Comparison of ENCODE assay signal across 10 cellular contexts in the genomic region with DNA sequence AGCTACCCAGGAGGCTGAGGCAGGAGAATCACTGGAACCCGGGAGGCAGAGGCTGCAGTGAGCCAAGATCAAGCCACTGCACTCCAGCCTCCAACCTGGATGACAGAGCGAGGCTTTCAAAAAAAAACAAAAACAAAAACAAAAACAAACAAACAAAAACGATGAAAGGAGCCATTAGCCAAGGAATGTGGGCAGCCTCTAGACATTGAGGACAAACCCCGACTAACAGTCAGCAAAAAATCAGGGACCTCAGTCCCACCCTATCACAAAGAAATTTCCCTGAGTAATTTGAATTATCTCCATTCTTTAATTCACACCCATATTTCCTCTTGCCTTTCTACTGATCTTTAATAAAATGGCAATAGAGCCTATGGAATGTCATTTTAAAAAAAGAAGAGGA.
DNase-seq lines count a peak whose midpoint lies in the region; ATAC-seq and TF ChIP-seq lines count a peak whose summit lies in the region.
"Had no signal": no experiment of that assay in that cellular context is flagged by ENCODE, and none has a peak within 500 bp of the region (broad histone marks: within the 10 kb centered on the region; RNA-seq: fewer than 3 reads in every experiment).

No MANE protein-coding gene starts in this region.

- H3K4me3 ChIP-seq in PC-3 (ENCODE audit: low read length) (no peak overlapping the region), breast epithelium (no peak overlapping the region), trophoblast cell (ENCODE audit: low read depth, low read length) (no peak overlapping the region), aorta (ENCODE audit: low read length in 2 of 2) (no peak overlapping the region)

- no peaks in the 10 kb centered on the region; the same call in none of the 2 replicates for H3K36me3 ChIP-seq in PC-3 (ENCODE audit: low read depth, low read length)
- no peaks in the 10 kb centered on the region for H3K36me3 ChIP-seq in breast epithelium
- H3K36me3 ChIP-seq in trophoblast cell (ENCODE audit: control insufficient read depth in 1 of 2, insufficient read depth in 2 of 2, low read length in 2 of 2): peaks cover 0 to 3% of the 10 kb centered on the region in 2 experiments
- no peaks in the 10 kb centered on the region for H3K36me3 ChIP-seq in aorta (ENCODE audit: control insufficient read depth in 1 of 2, insufficient read depth in 2 of 2, low read length in 1 of 2)

- H3K9me3 ChIP-seq in PC-3 (ENCODE audit: low read length) (no peaks in the 10 kb centered on the region), breast epithelium (peaks cover 0 to 2% of the 10 kb centered on the region in 2 donors), trophoblast cell (ENCODE audit: insufficient read depth, low read depth, low read length) (no peaks in the 10 kb centered on the region), aorta (ENCODE audit: control insufficient read depth, low read length) (no peaks in the 10 kb centered on the region)

- H3K4me1 ChIP-seq in PC-3 (ENCODE audit: insufficient read depth, low read length) (peaks cover 47% of the 10 kb centered on the region), breast epithelium (no peaks in the 10 kb centered on the region), trophoblast cell (ENCODE audit: control insufficient read depth in 1 of 2, insufficient read depth in 2 of 2, low read length in 2 of 2) (peaks cover 3 to 8% of the 10 kb centered on the region in 2 experiments), aorta (ENCODE audit: control insufficient read depth in 1 of 2, insufficient read depth in 2 of 2, low read length in 2 of 2) (peaks cover 2 to 8% of the 10 kb centered on the region in 2 donors)

- peaks cover 9% of the 10 kb centered on the region for H3F3A ChIP-seq in PC-3 (ENCODE audit: low read length, unreplicated experiment)

- H4K12ac ChIP-seq in trophoblast cell (ENCODE audit: low read depth, low read length): no peak overlapping the region

- ATAC-seq in PC-3: no peak; the same call in 1 of the 2 replicates
- ATAC-seq in HG03139 (IDR thresholded peaks at IDR 0.05; ENCODE audit: unreplicated experiment): no peak
- no peak for ATAC-seq in aorta (ENCODE audit: low FRiP score)
- ATAC-seq in GM18867 (IDR thresholded peaks at IDR 0.05; ENCODE audit: unreplicated experiment): no peak

- H3K4me2 ChIP-seq in PC-3 (ENCODE audit: low read length) (peak overlapping the region; percentile 80), trophoblast cell (ENCODE audit: low read length) (no peak overlapping the region)

- intact Hi-C loops in PC-3 (cut with micrococcal nuclease): loop anchor here (2.0 kb wide), 1 partner anchor 18 kb away; no protein-coding TSS in a partner anchor
- intact Hi-C loops in breast epithelium (cut with DNase I; ENCODE audit: low total_unique reads): no loop called here
- intact Hi-C loops in aorta (cut with DNase I): loop anchor here in 1 of 2 donors (5.0 to 10.0 kb wide), 2 partner anchors 74 to 116 kb away; partner anchors contain the start of genes MBD2 and POLI

- CTCF ChIA-PET in PC-3 (lab: Charles Lee): interaction anchor here (0.5 to 0.6 kb wide), 2 partner anchors 121 to 241 kb away, joined by 3 to 4 read pairs; partner anchors contain the start of gene POLI

- no peak for TF ChIP-seq POLR2A in breast epithelium (IDR thresholded peaks at IDR 0.05)

- peak overlapping the region; percentile 79 for H4K91ac ChIP-seq in trophoblast cell (ENCODE audit: low read depth, low read length)

- no peak overlapping the region for H4K8ac ChIP-seq in trophoblast cell (ENCODE audit: low read depth, low read length)

- peak overlapping the region; percentile 41; the same call in 1 of the 2 replicates for H3K9ac ChIP-seq in PC-3 (ENCODE audit: low read length)
- H3K9ac ChIP-seq in trophoblast cell (ENCODE audit: low read length): no peak overlapping the region

- TF ChIP-seq CTCF in PC-3 (conservative IDR thresholded peaks at IDR 0.05; ENCODE audit: low read depth, low read length): no peak
- TF ChIP-seq CTCF in breast epithelium (IDR thresholded peaks at IDR 0.05): no peak

- H3K23ac ChIP-seq in trophoblast cell (ENCODE audit: low read length): no peak overlapping the region

- H3K79me2 ChIP-seq in PC-3 (ENCODE audit: low read length) (no peaks in the 10 kb centered on the region), trophoblast cell (ENCODE audit: control insufficient read depth, insufficient read depth, low read length, poor library complexity) (no peaks in the 10 kb centered on the region)

- H2BK5ac ChIP-seq in trophoblast cell (ENCODE audit: low read depth, low read length, poor library complexity): peak overlapping the region; percentile 73

- peak overlapping the region; percentile 56 for H2BK120ac ChIP-seq in trophoblast cell (ENCODE audit: insufficient read depth, low read length, poor library complexity)

- no peak overlapping the region for H2AK5ac ChIP-seq in trophoblast cell (ENCODE audit: low read length)

- no peak overlapping the region for H3K4ac ChIP-seq in trophoblast cell (ENCODE audit: low read depth, low read length)

- WGBS in trophoblast cell (ENCODE audit: extremely low coverage, insufficient coverage, insufficient read length): no CpG with 5 or more reads among the region's 4 CpGs
- 81 to 87% methylated on average over 4 of the region's 4 CpGs for WGBS in aorta, 2 donors

- POLR2A ChIA-PET in PC-3 (lab: Charles Lee; ENCODE audit: unreplicated experiment): no interaction called here

- H2AFZ ChIP-seq in PC-3 (ENCODE audit: low read length) (no peak overlapping the region), trophoblast cell (ENCODE audit: insufficient read depth, low read length, poor library complexity) (no peak overlapping the region)

- H4K20me1 ChIP-seq in PC-3 (ENCODE audit: low read length): no peaks in the 10 kb centered on the region

- H3K27ac ChIP-seq in PC-3 (ENCODE audit: low read length): peak overlapping the region; percentile 96
- H3K27ac ChIP-seq in breast epithelium: peak overlapping the region; percentile 1 to 56
- H3K27ac ChIP-seq in trophoblast cell (ENCODE audit: low read depth, low read length): peak overlapping the region; percentile 78
- peak overlapping the region in 1 of 2 donors; percentile 75 for H3K27ac ChIP-seq in aorta (ENCODE audit: low read depth in 1 of 2, low read length in 2 of 2)

- DNase-seq in ELF-1 (ENCODE audit: low read depth, low spot score): peak; percentile 18
- no peak for DNase-seq in PC-3
- no peak for DNase-seq in breast epithelium (ENCODE audit: low spot score in 2 of 2)
- no peak for DNase-seq in trophoblast cell
- no peak for DNase-seq in amniotic stem cell (lab: John Stamatoyannopoulos, UW)
- DNase-seq in aorta: no peak
- DNase-seq: NCI-H524 treated with DMSO at 0.1 percent for 48 hours, small intestine had no signal

- H3K27me3 ChIP-seq in PC-3 (ENCODE audit: low read length): no peaks in the 10 kb centered on the region
- no peaks in the 10 kb centered on the region for H3K27me3 ChIP-seq in breast epithelium
- no peaks in the 10 kb centered on the region for H3K27me3 ChIP-seq in trophoblast cell (ENCODE audit: insufficient read depth, low read length)
- H3K27me3 ChIP-seq in aorta (ENCODE audit: control insufficient read depth in 1 of 2, insufficient read depth in 2 of 2, low read length in 1 of 2): no peaks in the 10 kb centered on the region

- H2BK12ac ChIP-seq in trophoblast cell (ENCODE audit: low read length): no peak overlapping the region

- no peaks in the 10 kb centered on the region for H3K9me2 ChIP-seq in PC-3 (replicated peaks; ENCODE audit: low read length)

- no peak overlapping the region for H3K14ac ChIP-seq in trophoblast cell (ENCODE audit: low read length)

- BruUV-seq in PC-3 (replicated peaks; lab: Mats Ljungman, UMichigan): no TSS peak

- H3K18ac ChIP-seq in trophoblast cell (ENCODE audit: low read length): no peak overlapping the region

- peaks cover 8% of the 10 kb centered on the region for H3K79me1 ChIP-seq in trophoblast cell (ENCODE audit: low read length)
